Comparison of ENCODE assay signal across 9 cellular contexts in the genomic region with DNA sequence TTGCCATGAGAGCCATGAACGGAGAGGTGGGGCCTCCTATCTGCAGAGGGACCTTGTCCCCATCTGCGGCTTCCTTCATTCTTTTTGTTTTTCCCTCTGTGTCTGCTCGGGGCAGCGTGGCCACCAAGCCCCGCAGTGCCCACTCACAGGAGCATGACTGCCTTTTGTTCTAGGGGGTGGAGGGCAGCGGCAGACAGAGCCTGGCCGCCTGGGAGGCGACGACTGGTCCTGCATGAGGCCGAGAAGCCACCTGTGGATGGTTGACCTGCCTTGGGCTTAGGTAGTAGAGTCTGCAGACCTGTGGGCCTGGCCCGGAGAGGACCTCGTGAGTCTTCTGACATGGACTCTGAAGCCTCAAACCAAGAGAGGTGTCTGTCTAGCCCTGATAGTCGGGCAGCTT. TPM values are rescaled to one million over a fixed set of nuclear protein-coding genes. Genes with fewer than 3 reads are reported as not detected.
DNase-seq lines count a peak whose midpoint lies in the region; ATAC-seq and TF ChIP-seq lines count a peak whose summit lies in the region.
"Had no signal": no experiment of that assay in that cellular context is flagged by ENCODE, and none has a peak within 500 bp of the region (broad histone marks: within the 10 kb centered on the region; RNA-seq: fewer than 3 reads in every experiment).

No MANE protein-coding gene starts in this region.

- TF ChIP-seq CTCF in adrenal gland (IDR thresholded peaks at IDR 0.05) (no peak), liver (IDR thresholded peaks at IDR 0.05; ENCODE audit: low read depth, low read length, missing input control) (no peak), tibial artery (IDR thresholded peaks at IDR 0.05) (no peak)

- H3K27me3 ChIP-seq in adrenal gland = no peaks in the 10 kb centered on the region
- no peaks in the 10 kb centered on the region for H3K27me3 ChIP-seq in liver (ENCODE audit: control insufficient read depth in 4 of 4, insufficient read depth in 4 of 4, low read length in 3 of 4)
- H3K27me3 ChIP-seq in tibial artery = no peaks in the 10 kb centered on the region

- H3K9me3 Mint-ChIP-seq in activated naive CD4-positive, alpha-beta T cell treated with anti-CD3 and anti-CD28 coated beads for 36 hours = no peaks in the 10 kb centered on the region

- H3K27ac Mint-ChIP-seq in activated naive CD4-positive, alpha-beta T cell treated with anti-CD3 and anti-CD28 coated beads for 36 hours = peak overlapping the region; percentile 99

- H3K27ac ChIP-seq in adrenal gland = peak overlapping the region in 3 of 5 donors; percentile 98 to 99 (median 98)
- peak overlapping the region in 1 of 2 donors; percentile 99 for H3K27ac ChIP-seq in liver (ENCODE audit: low read depth in 1 of 2, low read length in 2 of 2)
- peak overlapping the region; percentile 97 to 99 for H3K27ac ChIP-seq in tibial artery

- DNase-seq in activated naive CD4-positive, alpha-beta T cell treated with anti-CD3 and anti-CD28 coated beads for 36 hours = no peak
- no peak for DNase-seq in activated naive CD4-positive, alpha-beta T cell (lab: John Stamatoyannopoulos, UW)
- no peak for DNase-seq in adrenal gland
- DNase-seq in tibial artery = no peak
- DNase-seq in hippocampal formation (lab: John Stamatoyannopoulos, UW) = no peak
- no peak for DNase-seq in D341Med (ENCODE audit: low spot score)

- peaks cover 32% of the 10 kb centered on the region for H3K4me1 Mint-ChIP-seq in activated naive CD4-positive, alpha-beta T cell treated with anti-CD3 and anti-CD28 coated beads for 36 hours (ENCODE audit: low read depth)

- no peaks in the 10 kb centered on the region for H3K27me3 Mint-ChIP-seq in activated naive CD4-positive, alpha-beta T cell treated with anti-CD3 and anti-CD28 coated beads for 36 hours (ENCODE audit: low read depth)

- peaks cover 38% of the 10 kb centered on the region for H3K36me3 Mint-ChIP-seq in activated naive CD4-positive, alpha-beta T cell treated with anti-CD3 and anti-CD28 coated beads for 36 hours (ENCODE audit: low read depth)

- ATAC-seq in HG03565 (IDR thresholded peaks at IDR 0.05; ENCODE audit: unreplicated experiment) = no peak

- H3K4me3 Mint-ChIP-seq in activated naive CD4-positive, alpha-beta T cell treated with anti-CD3 and anti-CD28 coated beads for 36 hours = peak overlapping the region; percentile 96

- intact Hi-C loops in activated naive CD4-positive, alpha-beta T cell treated with anti-CD3 and anti-CD28 coated beads for 36 hours (cut with micrococcal nuclease) = loop anchor here (10.0 kb wide), 1 partner anchor 491 kb away; no protein-coding TSS in a partner anchor
- intact Hi-C loops in adrenal gland (cut with DNase I) = no loop called here
- intact Hi-C loops in tibial artery (cut with DNase I; ENCODE audit: low total_unique reads) = no loop called here

- WGBS in adrenal gland, 4 donors = 55 to 72% (median 68%) methylated on average over 5 to 13 of the region's 13 CpGs
- WGBS in liver = 86% methylated on average over 13 of the region's 13 CpGs

- no peak for TF ChIP-seq RAD21 in liver (IDR thresholded peaks at IDR 0.05)

- CTCF ChIA-PET in activated naive CD4-positive, alpha-beta T cell treated with anti-CD3 and anti-CD28 coated beads for 36 hours (lab: Charles Lee) = no interaction called here

- H3K4me1 ChIP-seq in adrenal gland (replicated peaks in 1 of 2) (peaks cover 4 to 16% of the 10 kb centered on the region in 2 donors), liver (ENCODE audit: control insufficient read depth in 4 of 4, insufficient read depth in 4 of 4, low read length in 3 of 4) (peaks cover 2 to 14% (median 5%) of the 10 kb centered on the region in 4 donors), tibial artery (peaks cover 0 to 22% (median 14%) of the 10 kb centered on the region in 4 donors)
- H3K4me1 ChIP-seq: prostate gland had no signal

- no peak overlapping the region for H3K9ac ChIP-seq in liver (ENCODE audit: low read depth in 1 of 2, low read length in 2 of 2)

- peaks cover 0 to 34% of the 10 kb centered on the region in 2 donors for H3K36me3 ChIP-seq in adrenal gland (replicated peaks in 1 of 2)
- peaks cover 5 to 31% (median 22%) of the 10 kb centered on the region in 4 donors for H3K36me3 ChIP-seq in liver (ENCODE audit: control insufficient read depth in 4 of 4, insufficient read depth in 3 of 4, low read depth in 1 of 4, low read length in 3 of 4)
- H3K36me3 ChIP-seq in tibial artery = peaks cover 29 to 41% (median 39%) of the 10 kb centered on the region in 3 donors
- H3K36me3 ChIP-seq: prostate gland had no signal

- no peaks in the 10 kb centered on the region for H3K9me3 ChIP-seq in adrenal gland (replicated peaks in 1 of 3)
- H3K9me3 ChIP-seq in liver (ENCODE audit: control insufficient read depth in 4 of 4, low read length in 3 of 4) = no peaks in the 10 kb centered on the region
- no peaks in the 10 kb centered on the region for H3K9me3 ChIP-seq in tibial artery
- H3K9me3 ChIP-seq: prostate gland had no signal

- TF ChIP-seq POLR2A in adrenal gland (IDR thresholded peaks at IDR 0.05) = no peak

- peak overlapping the region in 2 of 4 donors; percentile 65 for H3K4me3 ChIP-seq in adrenal gland
- peak overlapping the region in 2 of 3 donors; percentile 52 to 85 for H3K4me3 ChIP-seq in liver (ENCODE audit: low read depth in 1 of 3, low read length in 3 of 3)
- peak overlapping the region; percentile 80 to 88 for H3K4me3 ChIP-seq in tibial artery

TF ChIP-seq in liver, 16 proteins besides CTCF, POLR2A, EP300 and RAD21:
- no peak for TF ChIP-seq JUND (IDR thresholded peaks at IDR 0.05)
- no peak for TF ChIP-seq SP1 (IDR thresholded peaks at IDR 0.05)
- TF ChIP-seq EGR1 (IDR thresholded peaks at IDR 0.05; ENCODE audit: low read depth in 2 of 2) = no peak
- TF ChIP-seq FOXA1 (IDR thresholded peaks at IDR 0.05) = no peak
- TF ChIP-seq HNF4G (IDR thresholded peaks at IDR 0.05) = no peak

RNA-seq across cellular contexts. Expression of gene RBM3, which starts 1.4 kb away (rescaled TPM):
- 100 to 1,000 TPM; 139 to 143 TPM for total RNA-seq in activated naive CD4-positive, alpha-beta T cell treated with anti-CD3 and anti-CD28 coated beads for 36 hours
- 100 to 1,000 TPM in 5 of 8 donors, 10 to 100 TPM in 3; 52.9 to 284 (median 119) TPM for total RNA-seq in adrenal gland
- polyA plus RNA-seq in adrenal gland = 100 to 1,000 TPM; 170 to 234 (median 224) TPM
- total RNA-seq in liver = 10 to 100 TPM; 81.0 to 87.3 TPM
- polyA plus RNA-seq in liver = 10 to 100 TPM; 28.6 to 43.2 TPM

RNA-seq across cellular contexts. Expression of gene WDR13, which starts 21.6 kb away (rescaled TPM):
- total RNA-seq in activated naive CD4-positive, alpha-beta T cell treated with anti-CD3 and anti-CD28 coated beads for 36 hours = 10 to 100 TPM; 37.0 to 40.1 TPM
- total RNA-seq in adrenal gland = 100 to 1,000 TPM; 126 to 232 (median 171) TPM
- polyA plus RNA-seq in adrenal gland = 100 to 1,000 TPM in 2 of 3 donors, 10 to 100 TPM in 1; 53.5 to 677 (median 535) TPM
- 10 to 100 TPM; 25.4 to 39.8 TPM for total RNA-seq in liver
- polyA plus RNA-seq in liver = 10 to 100 TPM; 37.2 to 73.7 TPM

RNA-seq across cellular contexts. Expression of gene TBC1D25, which starts 36.1 kb away (rescaled TPM):
- total RNA-seq in activated naive CD4-positive, alpha-beta T cell treated with anti-CD3 and anti-CD28 coated beads for 36 hours = 10 to 100 TPM; 10.6 to 11.1 TPM
- total RNA-seq in adrenal gland (10 to 100 TPM in 7 of 8 donors, 1 to 10 TPM in 1; 9.7 to 31.0 (median 16.7) TPM), liver (1 to 10 TPM; 3.2 to 3.5 TPM)
- polyA plus RNA-seq in adrenal gland (10 to 100 TPM in 1 of 3 donors, 1 to 10 TPM in 2; 8.9 to 12.5 (median 9.5) TPM), liver (1 to 10 TPM; 2.6 to 5.8 TPM)

RNA-seq across cellular contexts. Expression of gene EBP, which starts 54.0 kb away (rescaled TPM):
- 100 to 1,000 TPM; 118 to 123 TPM for total RNA-seq in activated naive CD4-positive, alpha-beta T cell treated with anti-CD3 and anti-CD28 coated beads for 36 hours
- total RNA-seq in adrenal gland (100 to 1,000 TPM in 7 of 8 donors, 10 to 100 TPM in 1; 85.8 to 678 (median 152) TPM), liver (100 to 1,000 TPM; 304 to 362 TPM)
- polyA plus RNA-seq in adrenal gland (1,000 to 10,000 TPM in 1 of 3 donors, 100 to 1,000 TPM in 2; 119 to 1,010 (median 252) TPM), liver (100 to 1,000 TPM; 376 to 474 TPM)
